ENCODE assay signal across 29 cellular contexts in genomic region chr5:11302663-11303062, GRCh38.
A peak's percentile ranks its signal among the peaks of the same experiment; 100 is the strongest.
DNase-seq lines count a peak whose midpoint lies in the region; ATAC-seq and TF ChIP-seq lines count a peak whose summit lies in the region.
"Had no signal": no experiment of that assay in that cellular context is flagged by ENCODE, and none has a peak within 500 bp of the region (broad histone marks: within the 10 kb centered on the region; RNA-seq: fewer than 3 reads in every experiment).

No MANE protein-coding gene starts in this region.

- no peaks in the 10 kb centered on the region for H3K9me3 ChIP-seq in mesenchymal stem cell (ENCODE audit: control insufficient read depth, low read length)
- H3K9me3 ChIP-seq in CD8-positive, alpha-beta memory T cell (ENCODE audit: low read length) = no peaks in the 10 kb centered on the region
- H3K9me3 ChIP-seq: Caco-2, thoracic aorta had no signal

- H3K4me2 ChIP-seq in mesenchymal stem cell (ENCODE audit: low read length, poor library complexity, severe bottlenecking) = no peak overlapping the region
- H3K4me2 ChIP-seq in GM23338 = no peak overlapping the region
- H3K4me2 ChIP-seq: KMS-11 had no signal

- no peaks in the 10 kb centered on the region for H4K20me1 ChIP-seq in GM23338 (replicated peaks; ENCODE audit: insufficient read depth)

- H2AFZ ChIP-seq in mesenchymal stem cell (ENCODE audit: low read depth, low read length) (no peak overlapping the region), GM23338 (no peak overlapping the region)
- H2AFZ ChIP-seq: GM23248 had no signal

- POLR2A ChIA-PET in CD8-positive, alpha-beta memory T cell (lab: Charles Lee) = no interaction called here

- no peak overlapping the region for H3K27ac ChIP-seq in mesenchymal stem cell (ENCODE audit: low read length, poor library complexity, severe bottlenecking)
- no peak overlapping the region for H3K27ac ChIP-seq in CD8-positive, alpha-beta memory T cell (ENCODE audit: low read depth, low read length)
- H3K27ac ChIP-seq in GM23338 (ENCODE audit: low read depth) = no peak overlapping the region
- H3K27ac ChIP-seq: brain microvascular endothelial cell, GM23248, KMS-11, thoracic aorta, WERI-Rb-1 had no signal

- H4K91ac ChIP-seq in mesenchymal stem cell (ENCODE audit: low read length) = peak overlapping the region; percentile 10

- DNase-seq in Ammon's horn (ENCODE audit: low spot score) (peak; percentile 60), LHCN-M2 (ENCODE audit: low read depth) (peak; percentile 3), NOMO-1 treated with dmso at 0.1 percent for 144 hours (lab: John Stamatoyannopoulos, UW; ENCODE audit: unreplicated experiment) (peak; percentile 84), mesenchymal stem cell (no peak), GM23338 (ENCODE audit: low spot score) (no peak)
- DNase-seq in CD8-positive, alpha-beta memory T cell = no peak
- DNase-seq in activated CD4-positive, alpha-beta T cell treated with anti-CD3 and anti-CD28 coated beads for 48 hours = no peak
- DNase-seq: activated CD4-positive, alpha-beta T cell treated with anti-CD3 and anti-CD28 coated beads, Interleukin-2, amount 10 ng/mL, durations not matched to agents 7 days and 5 days; activated CD8-positive, alpha-beta memory T cell treated with anti-CD3 and anti-CD28 coated beads, Interleukin-2, amount 10 ng/mL, durations not matched to agents 7 days and 5 days; activated naive CD4-positive, alpha-beta T cell treated with anti-CD3 and anti-CD28 coated beads, Interleukin-2, amount 50 U/mL, for 16 hours; amniotic stem cell; brain microvascular endothelial cell; Caco-2; DMS79 treated with DMSO at 0.1 percent for 48 hours; GM23248; HFFc6; naive thymus-derived CD8-positive, alpha-beta T cell; NCI-H1092; NCI-H187; NCI-H524 treated with DMSO at 0.1 percent for 48 hours; T-helper 9 cell; WERI-Rb-1 had no signal

- CTCF ChIA-PET in CD8-positive, alpha-beta memory T cell (lab: Charles Lee) = no interaction called here

- H2BK120ac ChIP-seq in mesenchymal stem cell (ENCODE audit: low read depth, low read length) = no peak overlapping the region

- no peaks in the 10 kb centered on the region for H3K79me2 ChIP-seq in GM23338 (replicated peaks; ENCODE audit: insufficient read depth)

- no peak overlapping the region for H3K4me3 ChIP-seq in mesenchymal stem cell (ENCODE audit: insufficient read depth in 1 of 2, low read depth in 1 of 2, low read length in 2 of 2)
- no peak overlapping the region for H3K4me3 ChIP-seq in CD8-positive, alpha-beta memory T cell (ENCODE audit: low read length)
- no peak overlapping the region for H3K4me3 ChIP-seq in GM23338
- H3K4me3 ChIP-seq: GM23248, thoracic aorta had no signal

- H2AK5ac ChIP-seq in mesenchymal stem cell (ENCODE audit: low read length, severe bottlenecking) = no peak overlapping the region

- no peak overlapping the region for H3K9ac ChIP-seq in mesenchymal stem cell (ENCODE audit: low read length)
- H3K9ac ChIP-seq: GM23248, KMS-11 had no signal

- no peak for TF ChIP-seq CTCF in GM23338 (conservative IDR thresholded peaks at IDR 0.05; ENCODE audit: low read depth in 2 of 2)

- no peaks in the 10 kb centered on the region for H3F3A ChIP-seq in GM23338 (replicated peaks; ENCODE audit: low read depth)

- H3K27me3 Mint-ChIP-seq in CD8-positive, alpha-beta memory T cell = peaks cover 0 to 2% of the 10 kb centered on the region in 2 donors
- H3K27me3 Mint-ChIP-seq in GM23338 (ENCODE audit: insufficient read depth, low read depth, poor library complexity) = no peaks in the 10 kb centered on the region
- H3K27me3 Mint-ChIP-seq: activated CD4-positive, alpha-beta T cell treated with anti-CD3 and anti-CD28 coated beads, Interleukin-2, amount 10 ng/mL, durations not matched to agents 7 days and 5 days; activated CD8-positive, alpha-beta memory T cell treated with anti-CD3 and anti-CD28 coated beads, Interleukin-2, amount 10 ng/mL, durations not matched to agents 7 days and 5 days; stimulated activated naive CD8-positive, alpha-beta T cell treated with anti-CD3 and anti-CD28 coated beads, Interleukin-15, Interleukin-2, amounts not matched to agents 100 ng/mL and 50 ng/mL, for 24 hours had no signal

- H3K14ac ChIP-seq in mesenchymal stem cell (ENCODE audit: low read length in 2 of 2) = no peak overlapping the region

- 100% methylated on average over 2 of the region's 2 CpGs for WGBS in mesenchymal stem cell

- no peak overlapping the region for H2BK15ac ChIP-seq in mesenchymal stem cell (ENCODE audit: low read depth, poor library complexity, severe bottlenecking)

- H2BK12ac ChIP-seq in mesenchymal stem cell (ENCODE audit: low read length in 2 of 2) = no peak overlapping the region

- no peak overlapping the region for H3K23ac ChIP-seq in mesenchymal stem cell (ENCODE audit: low read length in 2 of 2)

- no peak overlapping the region for H3K4ac ChIP-seq in mesenchymal stem cell (ENCODE audit: low read depth in 1 of 2, low read length in 2 of 2)

- H3K9me3 Mint-ChIP-seq in CD8-positive, alpha-beta memory T cell = peaks cover 0 to 2% (median 0%) of the 10 kb centered on the region in 5 donors
- H3K9me3 Mint-ChIP-seq in GM23338 = no peaks in the 10 kb centered on the region
- H3K9me3 Mint-ChIP-seq: activated CD4-positive, alpha-beta T cell treated with anti-CD3 and anti-CD28 coated beads, Interleukin-2, amount 10 ng/mL, durations not matched to agents 7 days and 5 days; activated T-helper 1 cell treated with anti-CD3 and anti-CD28 coated beads, Interleukin-12 subunit alpha, Interleukin-12 subunit beta, Interleukin-2, Interleukin-4 antibody, amounts not matched to agents 30 ng/mL and 10 ng/mL and 1 ng/mL, durations not matched to agents 14 hours and 24 hours and 36 hours; HFFc6; mesothelial cell of epicardium; naive thymus-derived CD8-positive, alpha-beta T cell; stimulated activated naive CD8-positive, alpha-beta T cell treated with anti-CD3 and anti-CD28 coated beads, Interleukin-15, Interleukin-2, amounts not matched to agents 100 ng/mL and 50 ng/mL, for 24 hours had no signal

- no peaks in the 10 kb centered on the region for H3K4me1 ChIP-seq in mesenchymal stem cell (ENCODE audit: control insufficient read depth, insufficient read depth, low read depth, low read length)
- H3K4me1 ChIP-seq in CD8-positive, alpha-beta memory T cell (ENCODE audit: insufficient read depth, low read length) = no peaks in the 10 kb centered on the region
- H3K4me1 ChIP-seq in GM23338 (ENCODE audit: insufficient read depth) = no peaks in the 10 kb centered on the region

- H3K4me3 Mint-ChIP-seq in CD8-positive, alpha-beta memory T cell = no peak overlapping the region
- no peak overlapping the region for H3K4me3 Mint-ChIP-seq in GM23338
- H3K4me3 Mint-ChIP-seq: activated CD4-positive, alpha-beta T cell treated with anti-CD3 and anti-CD28 coated beads, Interleukin-2, amount 10 ng/mL, durations not matched to agents 7 days and 5 days; activated CD8-positive, alpha-beta memory T cell treated with anti-CD3 and anti-CD28 coated beads, Interleukin-2, amount 10 ng/mL, durations not matched to agents 7 days and 5 days; activated T-helper 1 cell treated with anti-CD3 and anti-CD28 coated beads, Interleukin-12 subunit alpha, Interleukin-12 subunit beta, Interleukin-2, Interleukin-4 antibody, amounts not matched to agents 30 ng/mL and 10 ng/mL and 1 ng/mL, durations not matched to agents 14 hours and 24 hours and 36 hours; HFFc6; mesothelial cell of epicardium; naive thymus-derived CD8-positive, alpha-beta T cell; stimulated activated naive CD8-positive, alpha-beta T cell treated with anti-CD3 and anti-CD28 coated beads, Interleukin-15, Interleukin-2, amounts not matched to agents 100 ng/mL and 50 ng/mL, for 24 hours had no signal

- no peak overlapping the region for H3K27ac Mint-ChIP-seq in CD8-positive, alpha-beta memory T cell
- H3K27ac Mint-ChIP-seq in GM23338 = no peak overlapping the region
- H3K27ac Mint-ChIP-seq: activated CD4-positive, alpha-beta T cell treated with anti-CD3 and anti-CD28 coated beads, Interleukin-2, amount 10 ng/mL, durations not matched to agents 7 days and 5 days; activated CD8-positive, alpha-beta memory T cell treated with anti-CD3 and anti-CD28 coated beads, Interleukin-2, amount 10 ng/mL, durations not matched to agents 7 days and 5 days; activated T-helper 1 cell treated with anti-CD3 and anti-CD28 coated beads, Interleukin-12 subunit alpha, Interleukin-12 subunit beta, Interleukin-2, Interleukin-4 antibody, amounts not matched to agents 30 ng/mL and 10 ng/mL and 1 ng/mL, durations not matched to agents 14 hours and 24 hours and 36 hours; HFFc6; mesothelial cell of epicardium; naive thymus-derived CD8-positive, alpha-beta T cell; stimulated activated naive CD8-positive, alpha-beta T cell treated with anti-CD3 and anti-CD28 coated beads, Interleukin-15, Interleukin-2, amounts not matched to agents 100 ng/mL and 50 ng/mL, for 24 hours had no signal

- H3K18ac ChIP-seq in mesenchymal stem cell (ENCODE audit: low read depth in 1 of 2, low read length in 2 of 2) = no peak overlapping the region

- ATAC-seq in GM23338 (no peak), GM18907 (IDR thresholded peaks at IDR 0.05; ENCODE audit: unreplicated experiment) (no peak)
- ATAC-seq: activated CD8-positive, alpha-beta memory T cell treated with anti-CD3 and anti-CD28 coated beads, Interleukin-2, amount 10 ng/mL, durations not matched to agents 7 days and 5 days; left lobe of liver; naive thymus-derived CD8-positive, alpha-beta T cell had no signal

- H3K36me3 Mint-ChIP-seq in CD8-positive, alpha-beta memory T cell = no peaks in the 10 kb centered on the region
- H3K36me3 Mint-ChIP-seq in GM23338 (ENCODE audit: low read depth) = no peaks in the 10 kb centered on the region
- H3K36me3 Mint-ChIP-seq: activated CD8-positive, alpha-beta memory T cell treated with anti-CD3 and anti-CD28 coated beads, Interleukin-2, amount 10 ng/mL, durations not matched to agents 7 days and 5 days; mesothelial cell of epicardium; naive thymus-derived CD8-positive, alpha-beta T cell had no signal

- H3K27me3 ChIP-seq in mesenchymal stem cell (ENCODE audit: control insufficient read depth in 1 of 2, insufficient read depth in 1 of 2, low read length in 2 of 2) (no peaks in the 10 kb centered on the region), GM23338 (ENCODE audit: insufficient read depth) (no peaks in the 10 kb centered on the region)
- H3K27me3 ChIP-seq in CD8-positive, alpha-beta memory T cell (ENCODE audit: insufficient read depth, low read length, poor library complexity, severe bottlenecking) = no peaks in the 10 kb centered on the region
- H3K27me3 ChIP-seq: brain microvascular endothelial cell had no signal

- no peak overlapping the region for H4K8ac ChIP-seq in mesenchymal stem cell (ENCODE audit: low read length)

- no peaks in the 10 kb centered on the region for H3K4me1 Mint-ChIP-seq in CD8-positive, alpha-beta memory T cell
- peaks cover 7% of the 10 kb centered on the region for H3K4me1 Mint-ChIP-seq in GM23338
- H3K4me1 Mint-ChIP-seq: activated CD4-positive, alpha-beta T cell treated with anti-CD3 and anti-CD28 coated beads, Interleukin-2, amount 10 ng/mL, durations not matched to agents 7 days and 5 days; activated CD8-positive, alpha-beta memory T cell treated with anti-CD3 and anti-CD28 coated beads, Interleukin-2, amount 10 ng/mL, durations not matched to agents 7 days and 5 days; mesothelial cell of epicardium; naive thymus-derived CD8-positive, alpha-beta T cell had no signal

- 0 out of 2 replicates have a peak, but pooled peaks cover 4% of the 10 kb centered on the region for H3K9me2 ChIP-seq in GM23338 (ENCODE audit: insufficient read depth)

- H2BK5ac ChIP-seq in mesenchymal stem cell (ENCODE audit: low read depth, low read length, poor library complexity, severe bottlenecking) = no peak overlapping the region

- H3K79me1 ChIP-seq in mesenchymal stem cell (replicated peaks; ENCODE audit: low read length, poor library complexity, severe bottlenecking) = no peaks in the 10 kb centered on the region

- H3K36me3 ChIP-seq in mesenchymal stem cell (ENCODE audit: control insufficient read depth in 1 of 2, insufficient read depth in 2 of 2, low read depth in 1 of 2, low read length in 2 of 2) (no peaks in the 10 kb centered on the region), GM23338 (ENCODE audit: insufficient read depth) (no peaks in the 10 kb centered on the region)
- no peaks in the 10 kb centered on the region for H3K36me3 ChIP-seq in CD8-positive, alpha-beta memory T cell (ENCODE audit: insufficient read depth, low read length)
- H3K36me3 ChIP-seq: brain microvascular endothelial cell, thoracic aorta, WERI-Rb-1 had no signal

Comparison
In these comparisons a context has a peak if more than half of its experiments do, and no peak if none do; other contexts are left out.
1. DNase-seq: peak in Ammon's horn (single experiment), LHCN-M2 (single experiment) and NOMO-1 treated with dmso at 0.1 percent for 144 hours (single experiment); none in mesenchymal stem cell (single experiment), CD8-positive, alpha-beta memory T cell (0 of 5), GM23338 (single experiment) and activated CD4-positive, alpha-beta T cell treated with anti-CD3 and anti-CD28 coated beads for 48 hours (single experiment).